12 cellular contexts compared by ENCODE assay signal in the genomic region with DNA sequence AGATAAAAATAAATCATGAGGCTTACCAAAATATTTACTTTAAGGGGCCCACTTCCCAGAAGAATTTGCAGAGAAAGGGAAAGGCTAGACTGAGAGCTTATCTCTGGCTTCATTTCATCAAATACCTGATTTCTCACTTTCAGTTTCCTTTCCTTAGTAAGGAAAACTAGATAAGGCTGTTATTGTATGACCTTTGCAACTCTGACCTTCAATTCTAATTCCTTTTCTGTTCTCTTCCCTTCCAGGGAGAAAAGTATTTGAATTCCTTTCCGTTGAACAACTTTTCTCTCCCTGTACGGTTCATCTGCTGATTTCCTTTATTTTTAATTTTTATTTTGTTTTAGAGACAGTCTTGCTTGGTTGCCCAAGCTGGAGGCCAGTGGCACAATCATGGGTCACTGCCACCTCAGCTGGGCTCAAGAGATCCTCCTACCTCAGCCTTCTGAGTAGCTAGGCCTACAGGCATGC. TPM values are rescaled to one million over a fixed set of nuclear protein-coding genes. Genes with fewer than 3 reads are reported as not detected.
A peak's percentile ranks its signal among the peaks of the same experiment; 100 is the strongest.
DNase-seq lines count a peak whose midpoint lies in the region; ATAC-seq and TF ChIP-seq lines count a peak whose summit lies in the region.
"Had no signal": no experiment of that assay in that cellular context is flagged by ENCODE, and none has a peak within 500 bp of the region (broad histone marks: within the 10 kb centered on the region; RNA-seq: fewer than 3 reads in every experiment).

No MANE protein-coding gene starts in this region.

- in situ Hi-C loops in brain microvascular endothelial cell (cut with HindIII; ENCODE audit: low pct_ligation_motif_present, low sequenced_read_pairs), result no loop called here

- H3K36me3 ChIP-seq in heart right ventricle (peaks cover 0 to 3% (median 0%) of the 10 kb centered on the region in 9 donors), brain microvascular endothelial cell (replicated peaks) (no peaks in the 10 kb centered on the region)

- intact Hi-C loops in heart right ventricle (cut with DNase I) (loop anchor here in 3 of 10 donors (10.0 kb wide), 3 partner anchors 89 to 209 kb away; partner anchors contain the start of gene ACOX2 (in 1 of the 3)), cardiac septum (cut with DNase I) (no loop called here)

- no peaks in the 10 kb centered on the region for H3K9me3 ChIP-seq in heart right ventricle

- DNase-seq in heart right ventricle (no peak), cardiac septum (ENCODE audit: low spot score) (no peak), brain microvascular endothelial cell (no peak), mesothelial cell of epicardium (ENCODE audit: low spot score in 2 of 2, unreplicated experiment in 2 of 2) (no peak), NOMO-1 treated with dmso at 0.1 percent for 144 hours (lab: John Stamatoyannopoulos, UW; ENCODE audit: unreplicated experiment) (no peak), NK-92 (lab: John Stamatoyannopoulos, UW; ENCODE audit: unreplicated experiment) (no peak), NCI-H345 treated with DMSO at 0.1 percent for 48 hours (lab: John Stamatoyannopoulos, UW; ENCODE audit: unreplicated experiment) (no peak), erythroblast (lab: John Stamatoyannopoulos, UW) (no peak)
- DNase-seq: endodermal cell, Kasumi-1, NCI-H446 treated with DMSO at 0.1 percent for 48 hours had no signal

- no peaks in the 10 kb centered on the region for H3K36me3 Mint-ChIP-seq in mesothelial cell of epicardium

- H3K27ac ChIP-seq in heart right ventricle (peak overlapping the region in 7 of 10 donors; percentile 16 to 72 (median 36)), brain microvascular endothelial cell (peak overlapping the region; percentile 21)

- no peak for TF ChIP-seq POLR2A in erythroblast (IDR thresholded peaks at IDR 0.05; ENCODE audit: low read length)

- H3K9me3 Mint-ChIP-seq in mesothelial cell of epicardium, result no peaks in the 10 kb centered on the region
- H3K9me3 Mint-ChIP-seq: endodermal cell had no signal

- ATAC-seq in heart right ventricle, result no peak
- ATAC-seq: sciatic nerve had no signal

- H3K4me1 ChIP-seq in heart right ventricle, result peaks cover 0 to 25% (median 14%) of the 10 kb centered on the region in 9 donors

- TF ChIP-seq CTCF in heart right ventricle (IDR thresholded peaks at IDR 0.05) (no peak), brain microvascular endothelial cell (IDR thresholded peaks at IDR 0.05; ENCODE audit: low read depth, low read length, missing control alignments) (no peak), mesothelial cell of epicardium (IDR thresholded peaks at IDR 0.05; ENCODE audit: unreplicated experiment) (no peak)

- no peak overlapping the region for H3K4me3 Mint-ChIP-seq in mesothelial cell of epicardium
- H3K4me3 Mint-ChIP-seq: endodermal cell had no signal

- peaks cover 22% of the 10 kb centered on the region for H3K4me1 Mint-ChIP-seq in mesothelial cell of epicardium

- peak overlapping the region; percentile 66 for H3K27ac Mint-ChIP-seq in mesothelial cell of epicardium
- H3K27ac Mint-ChIP-seq: endodermal cell had no signal

- no peak overlapping the region for H3K4me3 ChIP-seq in heart right ventricle
- no peak overlapping the region for H3K4me3 ChIP-seq in brain microvascular endothelial cell (ENCODE audit: low read depth, low read length)

- no peaks in the 10 kb centered on the region for H3K27me3 ChIP-seq in heart right ventricle
- no peaks in the 10 kb centered on the region for H3K27me3 ChIP-seq in brain microvascular endothelial cell (replicated peaks)

- H3K27me3 Mint-ChIP-seq in mesothelial cell of epicardium (ENCODE audit: low read depth), result no peaks in the 10 kb centered on the region

- WGBS in heart right ventricle, 2 donors, result 39 to 53% methylated on average over 2 of the region's 2 CpGs

RNA-seq across cellular contexts. Expression of gene PXK, which starts 7.1 kb away (rescaled TPM):
- total RNA-seq in heart right ventricle, result 10 to 100 TPM in 7 of 10 donors, 1 to 10 TPM in 3; 7.9 to 16.3 (median 11.7) TPM
- 1 to 10 TPM; 5.6 to 7.9 TPM for polyA plus RNA-seq in heart right ventricle
- total RNA-seq in cardiac septum, result 10.8 TPM
- total RNA-seq in mesothelial cell of epicardium, result 15.0 to 15.9 TPM (median 15.4 TPM) in 3 replicates

RNA-seq across cellular contexts. Expression of gene HTD2, which starts 19.2 kb away (rescaled TPM):
- total RNA-seq in heart right ventricle (10 to 100 TPM; 11.2 to 19.5 (median 13.1) TPM), cardiac septum (12.9 TPM), mesothelial cell of epicardium (7.7 to 9.4 TPM (median 8.3 TPM) in 3 replicates)
- 1 to 10 TPM; 2.4 to 9.0 TPM for polyA plus RNA-seq in heart right ventricle

RNA-seq across cellular contexts. Expression of gene RPP14, which starts 19.5 kb away (rescaled TPM):
- total RNA-seq in heart right ventricle (10 to 100 TPM; 19.9 to 34.4 (median 24.3) TPM), cardiac septum (17.0 TPM), mesothelial cell of epicardium (19.0 to 24.2 TPM (median 21.3 TPM) in 3 replicates)
- 10 to 100 TPM; 12.5 to 23.2 TPM for polyA plus RNA-seq in heart right ventricle
